Comparison of ENCODE assay signal across 4 cellular contexts in genomic region chr6:52714761-52715160, GRCh38. TPM values are rescaled to one million over a fixed set of nuclear protein-coding genes. Genes with fewer than 3 reads are reported as not detected.
"Had no signal": no experiment of that assay in that cellular context is flagged by ENCODE, and none has a peak within 500 bp of the region (broad histone marks: within the 10 kb centered on the region; RNA-seq: fewer than 3 reads in every experiment).

No MANE protein-coding gene starts in this region.

RNA-seq across cellular contexts. Expression of gene GSTA2, which starts 48.5 kb away (rescaled TPM):
- total RNA-seq: HT-29, HT1080, IMR-90 had no signal
- polyA plus RNA-seq: IgD-negative memory B cell, IMR-90 had no signal
